21 cellular contexts compared by ENCODE assay signal in genomic region chr7:105106473-105106872, GRCh38.
A peak's percentile ranks its signal among the peaks of the same experiment; 100 is the strongest.
DNase-seq lines count a peak whose midpoint lies in the region; ATAC-seq and TF ChIP-seq lines count a peak whose summit lies in the region.
"Had no signal": no experiment of that assay in that cellular context is flagged by ENCODE, and none has a peak within 500 bp of the region (broad histone marks: within the 10 kb centered on the region; RNA-seq: fewer than 3 reads in every experiment).

No MANE protein-coding gene starts in this region.

- no peak for DNase-seq in activated CD4-positive, alpha-beta T cell treated with anti-CD3 and anti-CD28 coated beads, Interleukin-2, amount 10 ng/mL, durations not matched to agents 24 days and 14 days
- DNase-seq in activated CD4-positive, alpha-beta T cell treated with anti-CD3 and anti-CD28 coated beads, Interleukin-2, amount 50 U/mL, for 4 hours, result no peak
- peak; percentile 25 for DNase-seq in OCI-M1 (lab: John Stamatoyannopoulos, UW)
- no peak for DNase-seq in natural killer cell
- DNase-seq in activated effector memory CD4-positive, alpha-beta T cell treated with anti-CD3 and anti-CD28 coated beads, Interleukin-2, amount 50 U/mL, for 16 hours, result no peak
- no peak for DNase-seq in NK-92 treated with Interleukin-12 subunit alpha and Interleukin-12 subunit beta, amount 100 ng/mL, for 24 hours (lab: John Stamatoyannopoulos, UW)
- no peak for DNase-seq in foreskin fibroblast
- DNase-seq: activated B cell treated with CpG ODN at 0.5 μM for 24 hours; activated CD8-positive, alpha-beta memory T cell treated with anti-CD3 and anti-CD28 coated beads, Interleukin-2, amount 50 U/mL, for 48 hours; adrenal gland; head of caudate nucleus; lower lobe of right lung; NCI-H1417; NCI-H526 treated with DMSO at 0.1 percent for 48 hours; posterior cingulate gyrus; SHP77; stimulated activated CD4-positive, alpha-beta T cell treated with anti-CD3 and anti-CD28 coated beads, Interleukin-4, amount 100 ng/mL, for 1 hour had no signal

- no peak overlapping the region for H3K4me3 Mint-ChIP-seq in activated CD4-positive, alpha-beta T cell treated with anti-CD3 and anti-CD28 coated beads, Interleukin-2, amount 10 ng/mL, durations not matched to agents 24 days and 14 days
- H3K4me3 Mint-ChIP-seq in brain (no peak overlapping the region), natural killer cell (no peak overlapping the region)
- H3K4me3 Mint-ChIP-seq: activated B cell treated with CpG ODN at 0.5 μM for 24 hours; T-helper 1 cell treated with Interleukin-12 subunit alpha and Interleukin-12 subunit beta and Interleukin-4 antibody, amounts not matched to agents 30 μg/mL and 1 μg/mL, for 36 hours had no signal

- peaks cover 9% of the 10 kb centered on the region for H3K4me1 Mint-ChIP-seq in activated CD4-positive, alpha-beta T cell treated with anti-CD3 and anti-CD28 coated beads, Interleukin-2, amount 10 ng/mL, durations not matched to agents 24 days and 14 days
- H3K4me1 Mint-ChIP-seq in brain (peaks cover 11% of the 10 kb centered on the region), natural killer cell (peaks cover 6 to 13% of the 10 kb centered on the region in 2 donors)

- no peak overlapping the region for H3K4me3 ChIP-seq in foreskin fibroblast (ENCODE audit: low read depth in 1 of 2, low read length in 2 of 2)
- H3K4me3 ChIP-seq: adrenal gland; BLaER1 treated with 17β-estradiol and CSF1 and Interleukin-3, amounts not matched to agents 10 nM and 100 nM; lower lobe of right lung; skin epidermis had no signal

- H3K36me3 Mint-ChIP-seq in activated CD4-positive, alpha-beta T cell treated with anti-CD3 and anti-CD28 coated beads, Interleukin-2, amount 10 ng/mL, durations not matched to agents 24 days and 14 days (ENCODE audit: low read depth), result peaks cover 61% of the 10 kb centered on the region
- peaks cover 71% of the 10 kb centered on the region for H3K36me3 Mint-ChIP-seq in brain
- H3K36me3 Mint-ChIP-seq in natural killer cell, result peaks cover 28% of the 10 kb centered on the region

- intact Hi-C loops in activated CD4-positive, alpha-beta T cell treated with anti-CD3 and anti-CD28 coated beads, Interleukin-2, amount 10 ng/mL, durations not matched to agents 24 days and 14 days (cut with micrococcal nuclease), result no loop called here
- intact Hi-C loops in natural killer cell (cut with micrococcal nuclease), result no loop called here

- peak overlapping the region; percentile 60 for H3K27ac Mint-ChIP-seq in activated CD4-positive, alpha-beta T cell treated with anti-CD3 and anti-CD28 coated beads, Interleukin-2, amount 10 ng/mL, durations not matched to agents 24 days and 14 days
- H3K27ac Mint-ChIP-seq in brain (peak overlapping the region in 3 of 5 experiments; percentile 51 to 84 (median 68)), natural killer cell (peak overlapping the region; percentile 63 to 83)
- H3K27ac Mint-ChIP-seq: T-helper 1 cell treated with Interleukin-12 subunit alpha and Interleukin-12 subunit beta and Interleukin-4 antibody, amounts not matched to agents 30 μg/mL and 1 μg/mL, for 36 hours had no signal

- no peak for ATAC-seq in natural killer cell
- ATAC-seq: lower lobe of right lung had no signal

- H3K27me3 Mint-ChIP-seq in activated CD4-positive, alpha-beta T cell treated with anti-CD3 and anti-CD28 coated beads, Interleukin-2, amount 10 ng/mL, durations not matched to agents 24 days and 14 days, result no peaks in the 10 kb centered on the region
- H3K27me3 Mint-ChIP-seq in brain, result no peaks in the 10 kb centered on the region
- H3K27me3 Mint-ChIP-seq in natural killer cell (ENCODE audit: low read depth in 2 of 2), result no peaks in the 10 kb centered on the region
- H3K27me3 Mint-ChIP-seq: activated B cell treated with CpG ODN at 0.5 μM for 24 hours had no signal

- H3K9me3 Mint-ChIP-seq in activated CD4-positive, alpha-beta T cell treated with anti-CD3 and anti-CD28 coated beads, Interleukin-2, amount 10 ng/mL, durations not matched to agents 24 days and 14 days, result no peaks in the 10 kb centered on the region
- H3K9me3 Mint-ChIP-seq in brain (no peaks in the 10 kb centered on the region), natural killer cell (no peaks in the 10 kb centered on the region)
- H3K9me3 Mint-ChIP-seq: activated B cell treated with CpG ODN at 0.5 μM for 24 hours; T-helper 1 cell treated with Interleukin-12 subunit alpha and Interleukin-12 subunit beta and Interleukin-4 antibody, amounts not matched to agents 30 μg/mL and 1 μg/mL, for 36 hours had no signal

- TF ChIP-seq CTCF in brain (conservative IDR thresholded peaks at IDR 0.05), result no peak
- no peak for TF ChIP-seq CTCF in natural killer cell (IDR thresholded peaks at IDR 0.05)
- TF ChIP-seq CTCF in foreskin fibroblast (IDR thresholded peaks at IDR 0.05; ENCODE audit: low read depth, low read length), result no peak
